ENCODE assay signal across 13 cellular contexts in the genomic region with DNA sequence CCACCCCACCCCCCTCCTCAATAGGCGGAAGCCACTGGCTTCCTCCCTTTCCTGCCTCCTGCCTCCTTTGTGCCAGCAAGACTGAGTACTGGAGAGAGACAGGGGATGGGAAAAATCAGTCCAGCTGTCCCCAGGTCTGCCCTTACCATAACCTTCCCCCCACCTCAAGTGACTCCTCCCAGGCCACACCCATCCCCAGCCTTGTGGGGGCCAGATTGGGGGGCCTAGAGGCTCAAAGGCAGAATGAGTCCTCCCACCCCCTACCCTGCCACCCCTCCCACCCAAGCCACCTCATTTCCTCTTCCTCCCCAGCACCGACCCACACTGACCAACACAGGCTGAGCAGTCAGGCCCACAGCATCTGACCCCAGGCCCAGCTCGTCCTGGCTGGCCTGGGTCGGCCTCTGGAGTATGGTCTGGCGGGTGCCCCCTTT. TPM values are rescaled to one million over a fixed set of nuclear protein-coding genes. Genes with fewer than 3 reads are reported as not detected.
DNase-seq lines count a peak whose midpoint lies in the region; ATAC-seq, FAIRE-seq and TF ChIP-seq lines count a peak whose summit lies in the region.
"Had no signal": no experiment of that assay in that cellular context is flagged by ENCODE, and none has a peak within 500 bp of the region (broad histone marks: within the 10 kb centered on the region; RNA-seq: fewer than 3 reads in every experiment).

A gene (plus strand): TSS at position 322 of the 434 bp plus-strand sequence. CDS start 90 bp downstream, at position 412.

- H3K4me2 ChIP-seq in BLaER1, result peak within 1 kb of the TSS; percentile 70
- H3K4me2 ChIP-seq in GM12878 (ENCODE audit: control insufficient read depth, insufficient read depth), result no peak within 1 kb of the TSS

- no peak for TF ChIP-seq POLR2A in GM12878 (IDR thresholded peaks at IDR 0.05; ENCODE audit: low read depth, low read length)

- no peak within 1 kb of the TSS for H3K4me3 ChIP-seq in BLaER1
- H3K4me3 ChIP-seq in GM12878, result no peak within 1 kb of the TSS
- peak within 1 kb of the TSS; percentile 32 to 40 for H3K4me3 ChIP-seq in right atrium auricular region
- peak within 1 kb of the TSS; percentile 54 for H3K4me3 ChIP-seq in psoas muscle
- H3K4me3 ChIP-seq in WERI-Rb-1 (ENCODE audit: low read depth, low read length), result no peak within 1 kb of the TSS

- SMC1A ChIA-PET in GM12878 (lab: Charles Lee; ENCODE audit: uncharacterized antibody, unreplicated experiment), result no interaction called here

- no peaks in the 10 kb centered on the region for H3K27me3 ChIP-seq in BLaER1
- H3K27me3 ChIP-seq in GM12878 (replicated peaks in 1 of 2; ENCODE audit: control insufficient read depth in 2 of 2, insufficient read depth in 2 of 2, low read length in 1 of 2), result no peaks in the 10 kb centered on the region
- H3K27me3 ChIP-seq in right atrium auricular region, result no peaks in the 10 kb centered on the region
- no peaks in the 10 kb centered on the region for H3K27me3 ChIP-seq in psoas muscle (ENCODE audit: insufficient read depth in 3 of 3, low read length in 2 of 3)
- no peaks in the 10 kb centered on the region for H3K27me3 ChIP-seq in WERI-Rb-1 (ENCODE audit: insufficient read depth, low read depth, severe bottlenecking)

- no peak for DNase-seq in GM12878 (ENCODE audit: low read depth, low spot score)
- no peak for DNase-seq in right atrium auricular region (ENCODE audit: low spot score)
- DNase-seq in psoas muscle, result peak in 1 of 2 donors; percentile 31
- no peak for DNase-seq in WERI-Rb-1
- no peak for DNase-seq in GM19240 (ENCODE audit: insufficient read length, low spot score)
- DNase-seq: activated T-cell treated with anti-CD3 and anti-CD28 coated beads, Interleukin-2, amount 50 U/mL, for 48 hours; DMS79 treated with DMSO at 0.1 percent for 48 hours; NCI-H2081; PC-3 had no signal

- CTCF ChIA-PET in GM12878 (lab: Yijun Ruan, JAX), result no interaction called here

- H3K4me1 ChIP-seq in BLaER1 (peaks cover 45% of the 10 kb centered on the region), GM12878 (ENCODE audit: control insufficient read depth, insufficient read depth, low read length) (peaks cover 3% of the 10 kb centered on the region; the same call in 1 of the 2 replicates), right atrium auricular region (peaks cover 0 to 58% of the 10 kb centered on the region in 2 donors), psoas muscle (peaks cover 12% of the 10 kb centered on the region)

- no peaks in the 10 kb centered on the region for H3K79me2 ChIP-seq in GM12878 (ENCODE audit: control insufficient read depth, insufficient read depth, low read length)

- TF ChIP-seq RAD21 in GM12878 (IDR thresholded peaks at IDR 0.05; ENCODE audit: insufficient read depth, low read depth, low read length), result no peak

- intact Hi-C loops in GM12878 (cut with micrococcal nuclease; ENCODE audit: unreplicated experiment), result no loop called here
- intact Hi-C loops in psoas muscle (cut with DNase I), result loop anchor here in 1 of 2 donors (5.0 kb wide), 1 partner anchor 63 kb away; no protein-coding TSS in a partner anchor

- TF ChIP-seq CTCF in GM12878 (IDR thresholded peaks at IDR 0.05 in 2 of 3, conservative IDR thresholded peaks at IDR 0.05 in 1 of 3; ENCODE audit: control insufficient read depth in 2 of 3, extremely low read depth in 1 of 3, insufficient read depth in 1 of 3, low read depth in 3 of 3, low read length in 3 of 3) (no peak), right atrium auricular region (IDR thresholded peaks at IDR 0.05) (no peak), psoas muscle (IDR thresholded peaks at IDR 0.05) (no peak), WERI-Rb-1 (IDR thresholded peaks at IDR 0.05; ENCODE audit: low read depth, low read length) (no peak)

- H2AFZ ChIP-seq in GM12878 (ENCODE audit: control insufficient read depth, low read depth, low read length), result no peak within 1 kb of the TSS

- FAIRE-seq in GM12878 (lab: Jason Lieb, UNC), result no peak
- FAIRE-seq: colon had no signal

- H3K9ac ChIP-seq in BLaER1 (peak within 1 kb of the TSS; percentile 46; the same call in 1 of the 2 replicates), GM12878 (ENCODE audit: control insufficient read depth, insufficient read depth, low read length) (no peak within 1 kb of the TSS)

- POLR2A ChIA-PET in GM12878 (lab: Charles Lee), result no interaction called here

- H3K36me3 ChIP-seq in BLaER1 (no peaks in the 10 kb centered on the region), GM12878 (ENCODE audit: control insufficient read depth in 2 of 2, insufficient read depth in 2 of 2, low read length in 1 of 2) (no peaks in the 10 kb centered on the region), right atrium auricular region (no peaks in the 10 kb centered on the region), psoas muscle (ENCODE audit: insufficient read depth in 1 of 2, low read depth in 1 of 2) (no peaks in the 10 kb centered on the region), WERI-Rb-1 (no peaks in the 10 kb centered on the region)

- 33% methylated on average over 3 of the region's 5 CpGs for WGBS in GM12878 (ENCODE audit: insufficient coverage, insufficient replicate concordance, low lambda C conversion rate, missing lambda C conversion rate)
- WGBS in psoas muscle, 3 donors, result 65 to 80% (median 72%) methylated on average over 5 of the region's 5 CpGs

- RAD21 ChIA-PET in GM12878 (lab: Charles Lee; ENCODE audit: unreplicated experiment), result no interaction called here

- H3K9me3 ChIP-seq in BLaER1 (no peaks in the 10 kb centered on the region), GM12878 (replicated peaks; ENCODE audit: control insufficient read depth, insufficient read depth, low read length) (no peaks in the 10 kb centered on the region), right atrium auricular region (no peaks in the 10 kb centered on the region), psoas muscle (no peaks in the 10 kb centered on the region), WERI-Rb-1 (ENCODE audit: severe bottlenecking) (no peaks in the 10 kb centered on the region)

- H3K27ac ChIP-seq in BLaER1, result peak within 1 kb of the TSS; percentile 73
- H3K27ac ChIP-seq in GM12878 (ENCODE audit: control insufficient read depth, insufficient read depth), result no peak within 1 kb of the TSS
- peak within 1 kb of the TSS; percentile 69 to 72 for H3K27ac ChIP-seq in right atrium auricular region
- peak within 1 kb of the TSS; percentile 53 for H3K27ac ChIP-seq in psoas muscle
- H3K27ac ChIP-seq in WERI-Rb-1, result no peak within 1 kb of the TSS

- no peaks in the 10 kb centered on the region for H4K20me1 ChIP-seq in BLaER1
- H4K20me1 ChIP-seq in GM12878 (ENCODE audit: control insufficient read depth, insufficient read depth), result no peaks in the 10 kb centered on the region

- in situ Hi-C loops in GM12878 (cut with MboI), result no loop called here

- no TSS peak for BruUV-seq in GM12878 (replicated peaks; lab: Mats Ljungman, UMichigan)

- TF ChIP-seq EP300 in GM12878 (IDR thresholded peaks at IDR 0.05; ENCODE audit: borderline replicate concordance in 1 of 2, control insufficient read depth in 1 of 2, low read depth in 2 of 2, low read length in 2 of 2), result no peak

- ATAC-seq in GM12878 (peak; percentile 40; the same call in 1 of the 3 replicates), psoas muscle (peak; percentile 21 to 62 (median 52)), HG02623 (IDR thresholded peaks at IDR 0.05; ENCODE audit: unreplicated experiment) (no peak), HG03139 (IDR thresholded peaks at IDR 0.05; ENCODE audit: unreplicated experiment) (no peak)
- ATAC-seq: PC-3 had no signal

TF ChIP-seq in GM12878, 131 proteins besides CTCF, POLR2A, EP300 and RAD21:
- TF ChIP-seq NFIC (IDR thresholded peaks at IDR 0.05; ENCODE audit: low read depth, low read length) (no peak), STAT3 (IDR thresholded peaks at IDR 0.05; ENCODE audit: low read depth, low read length) (no peak), GABPA (IDR thresholded peaks at IDR 0.05; ENCODE audit: low read depth) (no peak), SMARCA5 (IDR thresholded peaks at IDR 0.05) (no peak), SIN3A (IDR thresholded peaks at IDR 0.05; ENCODE audit: low read depth, low read length) (no peak), CHD2 (IDR thresholded peaks at IDR 0.05; ENCODE audit: borderline replicate concordance, low read depth, low read length) (no peak)

RNA-seq across cellular contexts. Expression of the gene that starts here (rescaled TPM):
- 51.4 and 63.5 TPM in 2 replicates for total RNA-seq in GM12878 (2013; cell fraction: nucleolus; rRNA removed)
- 1.7 and 2.0 TPM in 2 replicates for total RNA-seq in GM12878 (2014; rRNA removed)
- 0.58 and 0.64 TPM in 2 replicates for total RNA-seq in GM12878 (2014; rRNA removed; fragmentation: Illumina TruSeq; extraction: Trizol)
- total RNA-seq in GM12878 (2021), result 3.3 and 3.9 TPM in 2 replicates
- polyA plus RNA-seq in GM12878 (2011; ENCODE audit: low read depth), result 8.0 TPM
- polyA plus RNA-seq in GM12878 (2011; rRNA removed), result 1.7 and 3.4 TPM in 2 replicates
- 3.4 and 4.7 TPM in 2 replicates for polyA plus RNA-seq in GM12878 (2011; cell fraction: cytosol; rRNA removed)
- 13.3 and 13.4 TPM in 2 replicates for polyA plus RNA-seq in GM12878 (2011; cell fraction: nucleus; rRNA removed)
- polyA plus RNA-seq in GM12878 (2012), result 3.5 and 5.1 TPM in 2 replicates
- polyA plus RNA-seq in GM12878 (2014; fragmentation: Illumina TruSeq; extraction: Trizol), result 0.43 and 0.62 TPM in 2 replicates
- polyA plus RNA-seq in GM12878 (2014; fragmentation: Nextera tagmentation; extraction: Ambion mirVana), result under 1 TPM; 0.26 to 0.40 TPM
- polyA plus RNA-seq in GM12878 (2014; rRNA removed), result 2.5 TPM in 2 replicates
- 1 to 10 TPM; 1.2 to 1.5 TPM for polyA plus RNA-seq in GM12878 (2016; fragmentation: Nextera tagmentation; extraction: Ambion mirVana)
- polyA minus RNA-seq in GM12878 (2011; rRNA and poly(A)+ RNA removed), result 8.3 and 9.2 TPM in 2 replicates
- polyA minus RNA-seq in GM12878 (2011; cell fraction: cytosol; rRNA and poly(A)+ RNA removed), result 4.4 and 4.5 TPM in 2 replicates
- polyA minus RNA-seq in GM12878 (2011; cell fraction: nucleus; rRNA and poly(A)+ RNA removed), result 2.8 and 8.8 TPM in 2 replicates
- 10 to 100 TPM; 23.6 to 51.7 TPM for total RNA-seq in right atrium auricular region
- total RNA-seq in psoas muscle, result 10 to 100 TPM in 2 of 4 donors, 1 to 10 TPM in 2; 8.2 to 29.7 (median 14.7) TPM
- 10 to 100 TPM in 2 of 3 donors, 1 to 10 TPM in 1; 9.2 to 19.7 (median 10.9) TPM for polyA plus RNA-seq in psoas muscle

Comparison
In these comparisons a context has a peak if more than half of its experiments do, and no peak if none do; other contexts are left out.
1. H3K27ac ChIP-seq: peak in BLaER1 (single experiment), right atrium auricular region (2 of 2) and psoas muscle (single experiment); none in GM12878 (single experiment) and WERI-Rb-1 (single experiment).
2. H3K4me3 ChIP-seq: peak in right atrium auricular region (2 of 2) and psoas muscle (single experiment); none in BLaER1 (single experiment), GM12878 (single experiment) and WERI-Rb-1 (single experiment).
3. ATAC-seq: peak in GM12878 (single experiment) and psoas muscle (4 of 4); none in HG02623 (single experiment) and HG03139 (single experiment).